In genomic region chr2:120932881-120933280, GRCh38 we compare ENCODE assay signal across 13 cellular contexts.
"Had no signal": no experiment of that assay in that cellular context is flagged by ENCODE, and none has a peak within 500 bp of the region (broad histone marks: within the 10 kb centered on the region; RNA-seq: fewer than 3 reads in every experiment).

No MANE protein-coding gene starts in this region.

- H3K9me3 Mint-ChIP-seq: activated T-cell treated with anti-CD3 and anti-CD28 coated beads, Interleukin-2, amount 50 U/mL, for 4 hours had no signal

- H3K27ac Mint-ChIP-seq: activated naive CD8-positive, alpha-beta T cell; naive B cell had no signal

- H3K36me3 Mint-ChIP-seq: activated naive CD8-positive, alpha-beta T cell; naive B cell had no signal

- H3K27me3 ChIP-seq: breast epithelium had no signal

- ATAC-seq: activated T-cell treated with anti-CD3 and anti-CD28 coated beads, Interleukin-2, amount 50 U/mL, for 4 hours; left ventricle myocardium superior had no signal

- H3K4me3 ChIP-seq: breast epithelium had no signal

- DNase-seq: activated CD4-positive, alpha-beta T cell treated with anti-CD3 and anti-CD28 coated beads for 1 hour; activated CD4-positive, alpha-beta T cell treated with anti-CD3 and anti-CD28 coated beads, Interleukin-2, amount 50 U/mL, for 48 hours; activated gamma-delta T cell; activated T-cell treated with anti-CD3 and anti-CD28 coated beads, Interleukin-2, amount 50 U/mL, for 4 hours; amygdala; foreskin melanocyte; left ventricle myocardium superior; naive B cell; occipital lobe; stimulated activated CD4-positive, alpha-beta T cell treated with anti-CD3 and anti-CD28 coated beads, Interleukin-15, amount 100 ng/mL, for 24 hours; stimulated activated CD4-positive, alpha-beta T cell treated with anti-CD3 and anti-CD28 coated beads, Interleukin-4, amount 100 ng/mL, for 4 hours had no signal

- H3K4me1 Mint-ChIP-seq: naive B cell had no signal

- H3K27me3 Mint-ChIP-seq: activated naive CD8-positive, alpha-beta T cell had no signal

- H3K36me3 ChIP-seq: breast epithelium had no signal

- H3K4me3 Mint-ChIP-seq: activated naive CD8-positive, alpha-beta T cell; activated T-cell treated with anti-CD3 and anti-CD28 coated beads, Interleukin-2, amount 50 U/mL, for 4 hours; naive B cell had no signal
